20 cellular contexts compared by ENCODE assay signal in the genomic region with DNA sequence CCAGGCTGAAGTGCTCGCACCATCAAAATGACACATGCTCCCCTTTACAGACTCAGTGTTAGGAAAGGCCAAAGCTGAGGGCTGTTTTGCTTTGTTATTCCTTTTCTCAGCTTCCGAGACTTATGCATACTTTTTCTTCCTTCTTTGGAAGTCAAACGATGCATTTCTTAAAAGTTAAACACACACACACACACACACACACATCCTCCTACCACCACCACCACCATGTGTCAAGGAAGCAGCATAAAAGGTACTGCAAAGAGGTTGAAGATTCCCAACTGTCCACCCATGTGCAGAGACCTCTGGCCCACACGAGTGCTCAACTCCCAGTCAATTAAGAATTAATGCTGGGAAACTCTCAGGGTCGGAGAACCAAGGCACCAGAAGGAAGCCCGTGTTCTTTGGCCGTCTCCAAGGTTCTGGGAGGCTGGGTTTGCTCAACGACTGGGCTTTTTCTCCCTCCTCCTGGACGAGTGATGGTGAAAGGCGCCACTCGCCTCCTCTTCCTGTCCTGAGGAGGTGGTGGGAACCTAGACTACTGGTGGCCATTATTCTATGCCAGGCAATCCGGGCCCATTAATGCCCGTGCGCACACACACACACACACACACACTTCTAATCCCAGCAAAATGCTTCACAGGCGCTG. TPM values are rescaled to one million over a fixed set of nuclear protein-coding genes. Genes with fewer than 3 reads are reported as not detected.
DNase-seq lines count a peak whose midpoint lies in the region; ATAC-seq and TF ChIP-seq lines count a peak whose summit lies in the region.
"Had no signal": no experiment of that assay in that cellular context is flagged by ENCODE, and none has a peak within 500 bp of the region (broad histone marks: within the 10 kb centered on the region; RNA-seq: fewer than 3 reads in every experiment).

No MANE protein-coding gene starts in this region.

- 79% methylated on average over 15 of the region's 15 CpGs for WGBS in prostate gland

- TF ChIP-seq CTCF in left ventricle myocardium inferior (IDR thresholded peaks at IDR 0.05; ENCODE audit: borderline replicate concordance) (no peak), prostate gland (IDR thresholded peaks at IDR 0.05) (no peak)

- H3K4me3 ChIP-seq in left ventricle myocardium inferior: no peak overlapping the region
- no peak overlapping the region for H3K4me3 ChIP-seq in prostate gland
- H3K4me3 ChIP-seq: K562, SJCRH30, thyroid gland had no signal

- H3K4me1 ChIP-seq in left ventricle myocardium inferior (peaks cover 44% of the 10 kb centered on the region), prostate gland (replicated peaks) (no peaks in the 10 kb centered on the region)
- H3K4me1 ChIP-seq: Caco-2, thyroid gland had no signal

- H3K9me3 ChIP-seq in left ventricle myocardium inferior (replicated peaks): peaks cover under 1% of the 10 kb centered on the region
- H3K9me3 ChIP-seq in prostate gland: no peaks in the 10 kb centered on the region
- H3K9me3 ChIP-seq: Caco-2, neutrophil, SJCRH30, thyroid gland had no signal

- H3K27me3 ChIP-seq in left ventricle myocardium inferior (ENCODE audit: low read depth) (no peaks in the 10 kb centered on the region), prostate gland (replicated peaks; ENCODE audit: insufficient read depth) (no peaks in the 10 kb centered on the region)
- H3K27me3 ChIP-seq: SJCRH30, thyroid gland had no signal

- DNase-seq in caudate nucleus (lab: John Stamatoyannopoulos, UW): peak in 7 of 61 donors; percentile 10 to 68 (median 34)
- no peak for DNase-seq in left ventricle myocardium inferior
- DNase-seq in prostate gland (ENCODE audit: low spot score): no peak
- DNase-seq in stimulated activated CD4-positive, alpha-beta T cell treated with anti-CD3 and anti-CD28 coated beads, Interleukin-2, amount 100 ng/mL, for 48 hours: no peak
- no peak for DNase-seq in activated effector memory CD4-positive, alpha-beta T cell treated with anti-CD3 and anti-CD28 coated beads, Interleukin-2, amount 50 U/mL, for 16 hours
- DNase-seq: activated CD4-positive, alpha-beta T cell treated with anti-CD3 and anti-CD28 coated beads, Interleukin-2, amount 10 ng/mL, durations not matched to agents 7 days and 5 days; Caco-2; central memory CD4-positive, alpha-beta T cell; left colon; MM.1S; NCI-H1694 treated with DMSO at 0.1 percent for 48 hours; NCI-H774; SJCRH30; stimulated activated naive B cell treated with anti-CD40 and anti-IgM and Interleukin-4, amounts not matched to agents 10 μg/mL and 1 μg/mL and 100 μg/mL, for 72 hours; thyroid gland had no signal

- H3K36me3 ChIP-seq in left ventricle myocardium inferior: no peaks in the 10 kb centered on the region
- H3K36me3 ChIP-seq in prostate gland: no peaks in the 10 kb centered on the region
- H3K36me3 ChIP-seq: neutrophil, thyroid gland had no signal

- ATAC-seq in GM21367 (IDR thresholded peaks at IDR 0.05; ENCODE audit: unreplicated experiment): no peak
- no peak for ATAC-seq in HG02678 (IDR thresholded peaks at IDR 0.05; ENCODE audit: unreplicated experiment)
- ATAC-seq: activated T-helper 17 cell treated with anti-CD3 and anti-CD28 coated beads, Interleukin-2, amount 50 U/mL, for 72 hours; K562; left colon; stimulated activated naive B cell treated with anti-CD40 and anti-IgM and Interleukin-4, amounts not matched to agents 10 μg/mL and 1 μg/mL and 100 μg/mL, for 72 hours had no signal

- peak overlapping the region; percentile 78 for H3K27ac ChIP-seq in caudate nucleus (ENCODE audit: low read depth, low read length)
- H3K27ac ChIP-seq in left ventricle myocardium inferior (replicated peaks): peak overlapping the region; percentile 64
- peak overlapping the region; percentile 34 to 37 for H3K27ac ChIP-seq in prostate gland
- H3K27ac ChIP-seq: neutrophil, SJCRH30 had no signal

- no peak for TF ChIP-seq POLR2A in prostate gland (IDR thresholded peaks at IDR 0.05)

- intact Hi-C loops in left ventricle myocardium inferior (cut with micrococcal nuclease): no loop called here
- intact Hi-C loops in prostate gland (cut with DNase I): no loop called here

RNA-seq across cellular contexts. Expression of a gene that starts 15.2 kb away (rescaled TPM):
- total RNA-seq in left ventricle myocardium inferior (7.7 TPM), prostate gland (1 to 10 TPM; 5.5 to 5.8 TPM)
